1 cellular context compared by ENCODE assay signal in the genomic region with DNA sequence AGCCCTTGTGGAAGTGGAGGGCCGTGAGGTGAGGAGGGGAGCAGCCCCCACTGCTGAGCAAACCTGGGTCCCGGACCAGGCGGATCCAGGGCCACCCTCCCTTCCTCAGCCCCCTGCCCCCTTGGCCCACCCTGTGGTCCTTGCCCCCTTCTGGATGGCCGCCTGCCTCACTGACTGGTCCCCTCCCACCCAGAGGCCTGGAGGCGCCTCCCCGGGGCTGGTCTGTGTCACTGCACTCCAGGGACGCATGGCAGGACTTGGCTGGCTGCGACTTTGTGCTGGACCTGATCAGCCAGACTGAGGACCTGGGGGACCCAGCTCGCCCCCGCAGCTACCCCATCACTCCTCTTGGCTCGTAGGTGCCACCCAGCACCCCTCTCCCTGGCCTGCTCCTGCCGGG.
TF ChIP-seq lines count a peak whose summit lies in the region.

No MANE protein-coding gene starts in this region.

TF ChIP-seq in HEK293T, 16 proteins besides CTCF, POLR2A, EP300 and RAD21:
- no peak for TF ChIP-seq FOXA1 (IDR thresholded peaks at IDR 0.05)
- TF ChIP-seq FOXK2 (IDR thresholded peaks at IDR 0.05) = no peak
- TF ChIP-seq LEF1 (IDR thresholded peaks at IDR 0.05; ENCODE audit: borderline replicate concordance) = no peak
- TF ChIP-seq ELF4 (IDR thresholded peaks at IDR 0.05) = no peak
- no peak for TF ChIP-seq ZNF384 (IDR thresholded peaks at IDR 0.05)
- TF ChIP-seq NFRKB (IDR thresholded peaks at IDR 0.05) = no peak
- TF ChIP-seq HDGF (IDR thresholded peaks at IDR 0.05; ENCODE audit: borderline replicate concordance) = no peak
- no peak for TF ChIP-seq SUZ12 (IDR thresholded peaks at IDR 0.05)
- TF ChIP-seq FOXM1 (IDR thresholded peaks at IDR 0.05; ENCODE audit: borderline replicate concordance) = no peak
- TF ChIP-seq SP1 (IDR thresholded peaks at IDR 0.05) = no peak
- no peak for TF ChIP-seq L3MBTL2 (conservative IDR thresholded peaks at IDR 0.05)
- no peak for TF ChIP-seq ARNT (IDR thresholded peaks at IDR 0.05)
- no peak for TF ChIP-seq BHLHE40 (IDR thresholded peaks at IDR 0.05; ENCODE audit: borderline replicate concordance)
- TF ChIP-seq TARDBP (IDR thresholded peaks at IDR 0.05) = no peak
- no peak for TF ChIP-seq PKNOX1 (IDR thresholded peaks at IDR 0.05)
- no peak for TF ChIP-seq CTBP1 (IDR thresholded peaks at IDR 0.05; ENCODE audit: borderline replicate concordance)
